ENCODE assay signal across 20 cellular contexts in genomic region chr14:68713782-68714181, GRCh38.
DNase-seq lines count a peak whose midpoint lies in the region; ATAC-seq, FAIRE-seq and TF ChIP-seq lines count a peak whose summit lies in the region.
"Had no signal": no experiment of that assay in that cellular context is flagged by ENCODE, and none has a peak within 500 bp of the region (broad histone marks: within the 10 kb centered on the region; RNA-seq: fewer than 3 reads in every experiment).

No MANE protein-coding gene starts in this region.

- H3K36me3 ChIP-seq in HepG2 (replicated peaks in 1 of 2; ENCODE audit: control insufficient read depth in 1 of 2, insufficient read depth in 2 of 2, low read length in 2 of 2) (no peaks in the 10 kb centered on the region), right lobe of liver (no peaks in the 10 kb centered on the region), neural progenitor cell (no peaks in the 10 kb centered on the region), Karpas-422 (ENCODE audit: insufficient read depth, low read length) (no peaks in the 10 kb centered on the region), prostate gland (no peaks in the 10 kb centered on the region)

- H4K20me1 ChIP-seq in HepG2 (ENCODE audit: insufficient read depth, low read length), result no peaks in the 10 kb centered on the region
- H4K20me1 ChIP-seq in neural progenitor cell (ENCODE audit: low read depth), result no peaks in the 10 kb centered on the region
- H4K20me1 ChIP-seq in Karpas-422 (ENCODE audit: insufficient read depth, low read depth, low read length), result 0 out of 2 replicates have a peak, but pooled peaks cover 4% of the 10 kb centered on the region

- 60% methylated on average over 1 of the region's 7 CpGs for WGBS in HepG2 (ENCODE audit: low lambda C conversion rate)
- 87% methylated on average over 5 of the region's 7 CpGs for WGBS in right lobe of liver (ENCODE audit: insufficient coverage, low coverage, low lambda C conversion rate, missing lambda C conversion rate)
- WGBS in prostate gland, result 32% methylated on average over 7 of the region's 7 CpGs

- H2AFZ ChIP-seq in HepG2 (ENCODE audit: low read length), result no peak overlapping the region
- H2AFZ ChIP-seq in neural progenitor cell (replicated peaks), result no peak overlapping the region
- no peak overlapping the region for H2AFZ ChIP-seq in Karpas-422 (ENCODE audit: low read length)

- TF ChIP-seq POLR2A in HepG2 (IDR thresholded peaks at IDR 0.05; ENCODE audit: insufficient read depth in 1 of 2, low read depth in 2 of 2, low read length in 2 of 2) (no peak), right lobe of liver (IDR thresholded peaks at IDR 0.05) (no peak), prostate gland (IDR thresholded peaks at IDR 0.05) (no peak)

- H3K4me2 ChIP-seq in HepG2 (ENCODE audit: low read depth, low read length) (no peak overlapping the region), neural progenitor cell (no peak overlapping the region), Karpas-422 (ENCODE audit: low read depth, low read length, poor library complexity, severe bottlenecking) (no peak overlapping the region)

- intact Hi-C loops in HepG2 (cut with micrococcal nuclease; ENCODE audit: unreplicated experiment), result loop anchor here (10.0 kb wide), 1 partner anchor 769 kb away; no protein-coding TSS in a partner anchor
- intact Hi-C loops in right lobe of liver (cut with DNase I), result no loop called here
- intact Hi-C loops in prostate gland (cut with DNase I), result no loop called here

- peak overlapping the region; percentile 29 for H3K27ac Mint-ChIP-seq in neural progenitor cell

- TF ChIP-seq CTCF in HepG2 (CRISPR knock-in tag; IDR thresholded peaks at IDR 0.05) (no peak), right lobe of liver (IDR thresholded peaks at IDR 0.05) (no peak), coronary artery (IDR thresholded peaks at IDR 0.05) (no peak), neural progenitor cell (IDR thresholded peaks at IDR 0.05) (no peak), prostate gland (IDR thresholded peaks at IDR 0.05) (no peak)

- no peak for DNase-seq in HepG2 (ENCODE audit: low spot score)
- no peak for DNase-seq in right lobe of liver
- peak; percentile 59 for DNase-seq in coronary artery (ENCODE audit: low spot score)
- DNase-seq in neural progenitor cell (ENCODE audit: low spot score), result no peak
- DNase-seq in Karpas-422, result no peak
- DNase-seq in inferior parietal cortex (ENCODE audit: extremely low spot score), result no peak
- no peak for DNase-seq in prostate gland (ENCODE audit: low spot score)
- DNase-seq: ACHN, AML-193, Calu3, DMS79, HCEC 1CT, KBM-7, NCI-H1436, NCI-H2029, NCI-H2171, NCI-H446 treated with DMSO at 0.1 percent for 48 hours, NCI-H748 treated with DMSO at 0.1 percent for 48 hours, RPMI8226, SIG-M5 had no signal

- H3K4me3 ChIP-seq in HepG2 (replicated peaks in 1 of 3; ENCODE audit: insufficient read depth in 1 of 3, low read depth in 2 of 3, low read length in 3 of 3), result no peak overlapping the region
- no peak overlapping the region for H3K4me3 ChIP-seq in right lobe of liver
- H3K4me3 ChIP-seq in coronary artery, result no peak overlapping the region
- no peak overlapping the region for H3K4me3 ChIP-seq in neural progenitor cell
- no peak overlapping the region for H3K4me3 ChIP-seq in Karpas-422 (ENCODE audit: low read length)
- no peak overlapping the region for H3K4me3 ChIP-seq in prostate gland

- no TSS peak for BruUV-seq in HepG2 (replicated peaks; lab: Mats Ljungman, UMichigan)

- POLR2A ChIA-PET in HepG2 (lab: Yijun Ruan, JAX), result interaction anchor here (1.2 to 5.2 kb wide), 2 partner anchors 78 to 110 kb away, joined by 3 to 41 read pairs; partner anchors contain the start of gene ZFP36L1

- no peak for FAIRE-seq in HepG2 (lab: Jason Lieb, UNC)

- TF ChIP-seq EP300 in HepG2 (IDR thresholded peaks at IDR 0.05; ENCODE audit: low read depth in 2 of 2, low read length in 2 of 2) (no peak), HepG2 (CRISPR knock-in tag; IDR thresholded peaks at IDR 0.05; ENCODE audit: borderline replicate concordance) (no peak)

- no peaks in the 10 kb centered on the region for H3F3A ChIP-seq in neural progenitor cell (ENCODE audit: low read depth)

- no peaks in the 10 kb centered on the region for H3K9me2 ChIP-seq in Karpas-422 (replicated peaks; ENCODE audit: insufficient read depth, low read length)

- no peaks in the 10 kb centered on the region for H3K36me3 Mint-ChIP-seq in neural progenitor cell

- H3K9me3 Mint-ChIP-seq in neural progenitor cell, result peaks cover 3% of the 10 kb centered on the region

- H3K4me1 ChIP-seq in HepG2 (ENCODE audit: insufficient read depth, low read length) (peaks cover 66% of the 10 kb centered on the region), right lobe of liver (peaks cover 0 to 43% (median 2%) of the 10 kb centered on the region in 4 donors), neural progenitor cell (no peaks in the 10 kb centered on the region), Karpas-422 (ENCODE audit: low read length) (no peaks in the 10 kb centered on the region), prostate gland (replicated peaks) (no peaks in the 10 kb centered on the region)

- H3K9me3 ChIP-seq in HepG2 (ENCODE audit: low read length) (no peaks in the 10 kb centered on the region), right lobe of liver (no peaks in the 10 kb centered on the region), neural progenitor cell (ENCODE audit: low read depth) (no peaks in the 10 kb centered on the region), Karpas-422 (ENCODE audit: low read length) (no peaks in the 10 kb centered on the region), prostate gland (no peaks in the 10 kb centered on the region)

- peaks cover 14% of the 10 kb centered on the region for H3K27me3 Mint-ChIP-seq in neural progenitor cell (ENCODE audit: insufficient read depth, low read depth)

- no peaks in the 10 kb centered on the region for H3K79me2 ChIP-seq in HepG2 (ENCODE audit: insufficient read depth, low read length)
- H3K79me2 ChIP-seq in neural progenitor cell (ENCODE audit: low read depth), result no peaks in the 10 kb centered on the region
- no peaks in the 10 kb centered on the region for H3K79me2 ChIP-seq in Karpas-422 (ENCODE audit: low read length)

- in situ Hi-C loops in HepG2 (cut with HindIII; ENCODE audit: extremely low pct_ligation_motif_present, low pct_unique_long_range_greater_than_20kb), result loop anchor here (5.0 kb wide), 1 partner anchor 79 kb away; the partner anchor contains the start of gene ZFP36L1

- H3K9ac ChIP-seq in HepG2 (ENCODE audit: insufficient read depth, low read depth, low read length) (no peak overlapping the region), neural progenitor cell (no peak overlapping the region), Karpas-422 (ENCODE audit: low read length) (no peak overlapping the region)

- no peak for TF ChIP-seq RAD21 in HepG2 (CRISPR knock-in tag; IDR thresholded peaks at IDR 0.05)

- H3K4me1 Mint-ChIP-seq in neural progenitor cell, result peaks cover 12% of the 10 kb centered on the region

- H3K4me3 Mint-ChIP-seq in neural progenitor cell, result no peak overlapping the region

- H3K27ac ChIP-seq in HepG2 (ENCODE audit: extremely low read length, insufficient read depth, low read length) (no peak overlapping the region), right lobe of liver (no peak overlapping the region), coronary artery (no peak overlapping the region), neural progenitor cell (no peak overlapping the region), Karpas-422 (ENCODE audit: low read length) (no peak overlapping the region), prostate gland (no peak overlapping the region)

- no peaks in the 10 kb centered on the region for H3K27me3 ChIP-seq in HepG2 (ENCODE audit: control insufficient read depth in 1 of 2, insufficient read depth in 2 of 2, low read length in 2 of 2)
- H3K27me3 ChIP-seq in right lobe of liver, result no peaks in the 10 kb centered on the region
- H3K27me3 ChIP-seq in neural progenitor cell, result no peaks in the 10 kb centered on the region
- no peaks in the 10 kb centered on the region for H3K27me3 ChIP-seq in Karpas-422 (ENCODE audit: low read length)
- H3K27me3 ChIP-seq in prostate gland (replicated peaks; ENCODE audit: insufficient read depth), result no peaks in the 10 kb centered on the region

- CTCF ChIA-PET in HepG2 (lab: Yijun Ruan, JAX; ENCODE audit: low intra/inter-chr PET ratio, low total read pairs), result no interaction called here

- ATAC-seq in HepG2, result no peak
- ATAC-seq in right lobe of liver, result no peak

TF ChIP-seq in HepG2, 621 proteins besides CTCF, POLR2A, EP300 and RAD21:
- TF ChIP-seq SAFB2 (CRISPR knock-in tag; IDR thresholded peaks at IDR 0.05; ENCODE audit: borderline replicate concordance, low read depth), result no peak
- peak; percentile 40 to 62; a peak in 2 of 4 replicates for TF ChIP-seq MAFK (conservative IDR thresholded peaks at IDR 0.05 in 1 of 2, IDR thresholded peaks at IDR 0.05 in 1 of 2; ENCODE audit: low read length in 2 of 2)
- TF ChIP-seq MAFF (IDR thresholded peaks at IDR 0.05; ENCODE audit: low read depth, low read length), result peak; percentile 33
